8 cellular contexts compared by ENCODE assay signal in the genomic region with DNA sequence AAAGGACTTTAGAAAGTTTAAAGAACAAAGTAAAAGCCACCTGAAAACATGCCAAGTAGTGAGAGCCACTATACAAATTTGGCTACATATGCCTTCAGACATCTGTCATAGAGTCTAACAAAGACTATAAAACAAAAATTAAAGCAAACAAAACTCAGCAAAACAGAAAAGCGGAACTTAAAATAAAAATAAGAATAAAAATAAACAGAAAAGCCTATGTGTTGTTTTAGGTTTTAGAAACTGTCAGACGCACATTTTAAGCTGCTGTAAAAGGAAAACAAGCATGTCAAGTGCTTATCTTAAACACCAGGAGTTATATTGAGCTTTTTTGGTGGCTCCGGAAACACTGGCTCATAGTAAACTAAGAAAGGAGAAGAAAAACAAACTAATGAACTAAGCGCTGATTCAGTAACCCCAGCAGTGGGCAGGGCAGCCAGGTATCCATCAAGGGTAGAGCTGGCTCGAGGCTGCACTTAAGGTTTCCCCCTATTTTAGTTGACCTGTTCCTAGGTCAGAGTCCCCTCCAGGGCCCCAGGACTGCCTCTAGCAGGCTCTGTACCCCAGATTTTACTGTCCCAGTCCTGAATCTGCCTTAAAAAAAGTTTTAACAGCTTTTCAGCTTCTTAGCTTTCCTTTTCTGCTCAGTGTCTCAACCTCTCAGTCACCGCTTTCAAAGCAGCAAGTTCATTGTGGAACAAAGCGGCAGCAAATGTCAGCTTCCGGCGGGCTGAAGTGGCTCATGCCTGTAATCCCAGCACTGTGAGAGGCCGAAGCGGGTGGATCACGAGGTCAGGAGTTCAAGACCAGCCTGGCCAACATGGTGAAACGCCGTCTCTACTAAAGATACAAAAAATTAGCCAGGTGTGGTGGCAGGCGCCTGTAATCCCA. TPM values are rescaled to one million over a fixed set of nuclear protein-coding genes. Genes with fewer than 3 reads are reported as not detected.
A peak's percentile ranks its signal among the peaks of the same experiment; 100 is the strongest.
DNase-seq lines count a peak whose midpoint lies in the region; ATAC-seq, FAIRE-seq and TF ChIP-seq lines count a peak whose summit lies in the region.

No MANE protein-coding gene starts in this region.

- peaks cover 11 to 12% of the 10 kb centered on the region in 2 experiments for H3K4me1 ChIP-seq in K562 (replicated peaks in 1 of 2; ENCODE audit: control insufficient read depth in 2 of 2, insufficient read depth in 2 of 2, low read length in 2 of 2)
- H3K4me1 ChIP-seq in osteoblast (ENCODE audit: insufficient read depth, low read length): peaks cover 9% of the 10 kb centered on the region

- H3K36me3 ChIP-seq in K562 (ENCODE audit: control insufficient read depth, insufficient read depth, low read length): no peaks in the 10 kb centered on the region; the same call in 1 of the 3 replicates
- peaks cover 5% of the 10 kb centered on the region for H3K36me3 ChIP-seq in osteoblast (ENCODE audit: insufficient read depth, low read length)

- BruUV-seq in K562 (replicated peaks; lab: Mats Ljungman, UMichigan): TSS peak; percentile 68

- H3K9me3 ChIP-seq in K562 (replicated peaks; ENCODE audit: control insufficient read depth, insufficient read depth, low read depth, low read length): no peaks in the 10 kb centered on the region; the same call in 1 of the 2 replicates
- H3K9me3 ChIP-seq in osteoblast (ENCODE audit: low read depth, low read length): no peaks in the 10 kb centered on the region

- H3K79me2 ChIP-seq in K562 (ENCODE audit: control insufficient read depth, insufficient read depth, low read length) (no peaks in the 10 kb centered on the region), osteoblast (ENCODE audit: insufficient read depth, low read length) (no peaks in the 10 kb centered on the region)

- peak; percentile 3; the same call in 1 of the 2 replicates for TF ChIP-seq POLR2A in K562 (conservative IDR thresholded peaks at IDR 0.05)

- H3K4me3 ChIP-seq in K562 (peak overlapping the region; percentile 17), osteoblast (ENCODE audit: insufficient read depth, low read length) (peak overlapping the region; percentile 36)

- POLR2A ChIA-PET in RWPE1 (lab: Yijun Ruan, JAX; ENCODE audit: low non-redundant PET) (interaction anchor here (0.6 kb wide), 1 partner anchor 15 kb away, joined by 3 read pairs; no protein-coding TSS in a partner anchor), K562 (lab: Yijun Ruan, JAX) (interaction anchor here (0.6 to 2.8 kb wide), 12 partner anchors 9 to 222 kb away, joined by 3 to 20 read pairs (median 6); a partner anchor contains a TSS)

- FAIRE-seq in K562 (lab: Jason Lieb, UNC): peak; percentile 80

- DNase-seq in RWPE1 (ENCODE audit: low spot score) (no peak), K562 (ENCODE audit: extremely low read depth in 1 of 4, low spot score in 3 of 4) (peak; percentile 36 to 84 (median 55)), osteoblast (ENCODE audit: insufficient read length, low spot score, missing footprints) (peak; percentile 42), T1000 (lab: John Stamatoyannopoulos, UW) (no peak), NK-92 (lab: John Stamatoyannopoulos, UW; ENCODE audit: unreplicated experiment) (no peak), putamen (ENCODE audit: low spot score) (no peak)

- H3K4me2 ChIP-seq in K562 (ENCODE audit: insufficient read depth, low read length) (peak overlapping the region; percentile 66), osteoblast (ENCODE audit: insufficient read depth, low read length) (peak overlapping the region; percentile 57)

- peak; percentile 73 for TF ChIP-seq EP300 in K562 (IDR thresholded peaks at IDR 0.05; ENCODE audit: low read length)

- CTCF ChIA-PET in RWPE1 (lab: Yijun Ruan, JAX): interaction anchor here (0.6 kb wide), 2 partner anchors 356 to 412 kb away, joined by 3 read pairs; no protein-coding TSS in a partner anchor
- CTCF ChIA-PET in K562 (lab: Yijun Ruan, JAX; ENCODE audit: low intra/inter-chr PET ratio): interaction anchor here (0.7 kb wide), 1 partner anchor 94 kb away, joined by 5 read pairs; no protein-coding TSS in a partner anchor

- WGBS in K562 (ENCODE audit: insufficient coverage, low coverage, missing lambda C conversion rate): 18% methylated on average over 15 of the region's 15 CpGs

- TF ChIP-seq RAD21 in K562 (CRISPR knock-in tag; conservative IDR thresholded peaks at IDR 0.05 in 1 of 2, IDR thresholded peaks at IDR 0.05 in 1 of 2): peak in 1 of 2 experiments; percentile 14; a peak in 1 of 4 replicates

- peak overlapping the region; percentile 65 to 82 for H3K9ac ChIP-seq in K562 (ENCODE audit: insufficient read depth in 1 of 2, low read depth in 2 of 2, low read length in 2 of 2)

- H2AFZ ChIP-seq in K562 (ENCODE audit: low read depth, low read length): peak overlapping the region; percentile 91
- H2AFZ ChIP-seq in osteoblast (ENCODE audit: low read length): peak overlapping the region; percentile 75

- ATAC-seq in GM18508 (IDR thresholded peaks at IDR 0.05; ENCODE audit: insufficient read depth, unreplicated experiment) (peak; percentile 51), HG02623 (IDR thresholded peaks at IDR 0.05; ENCODE audit: unreplicated experiment) (peak; percentile 65), K562 (peak; percentile 92)

- H3K27ac ChIP-seq in RWPE1: peak overlapping the region; percentile 44
- peak overlapping the region; percentile 77 for H3K27ac ChIP-seq in K562 (ENCODE audit: extremely low read depth, low read depth, low read length)
- H3K27ac ChIP-seq in osteoblast (ENCODE audit: low read depth, low read length): peak overlapping the region; percentile 47

- H3K9me1 ChIP-seq in K562 (ENCODE audit: control insufficient read depth, insufficient read depth, low read length): no peaks in the 10 kb centered on the region

- no peaks in the 10 kb centered on the region for H4K20me1 ChIP-seq in K562 (replicated peaks; ENCODE audit: control insufficient read depth, insufficient read depth, low read length)
- H4K20me1 ChIP-seq in osteoblast (ENCODE audit: insufficient read depth, low read length): no peaks in the 10 kb centered on the region

- in situ Hi-C loops in K562 (cut with MboI): no loop called here

- intact Hi-C loops in K562 (cut with micrococcal nuclease): no loop called here

- no peaks in the 10 kb centered on the region for H3K27me3 ChIP-seq in K562 (ENCODE audit: control insufficient read depth in 2 of 2, insufficient read depth in 2 of 2, low read length in 2 of 2)
- H3K27me3 ChIP-seq in osteoblast (ENCODE audit: insufficient read depth, low read length): no peaks in the 10 kb centered on the region

- no peak for TF ChIP-seq CTCF in RWPE1 (conservative IDR thresholded peaks at IDR 0.05; ENCODE audit: low read depth)
- 0 out of 6 replicates have a peak, but pooled peaks of 1 of the 3 experiments have one; percentile 1 for TF ChIP-seq CTCF in K562 (IDR thresholded peaks at IDR 0.05 in 2 of 3, conservative IDR thresholded peaks at IDR 0.05 in 1 of 3; ENCODE audit: insufficient read depth in 2 of 3, low read depth in 1 of 3, low read length in 3 of 3)
- no peak for TF ChIP-seq CTCF in osteoblast (IDR thresholded peaks at IDR 0.05; ENCODE audit: extremely low read depth, low read depth, low read length)

RNA-seq across cellular contexts. Expression of a gene that starts 15.3 kb away (rescaled TPM):
- 65.5 and 73.0 TPM in 2 replicates for total RNA-seq in K562 (2011; cell fraction: chromatin; rRNA removed; ENCODE audit: low replicate concordance)
- 31.1 and 40.4 TPM in 2 replicates for total RNA-seq in K562 (2011; cell fraction: nucleolus; rRNA removed)
- 34.7 and 39.7 TPM in 2 replicates for total RNA-seq in K562 (2011; cell fraction: nucleoplasm; rRNA removed)
- total RNA-seq in K562 (2014; rRNA removed) (25.3 and 35.3 TPM in 2 replicates), K562 (2014; rRNA removed; fragmentation: Illumina TruSeq; extraction: Trizol) (38.6 and 41.6 TPM in 2 replicates), K562 (2015; rRNA removed; fragmentation: Illumina TruSeq; extraction: Trizol) (35.5 and 39.9 TPM in 2 replicates), K562 (2021) (37.1 and 42.1 TPM in 2 replicates), osteoblast (22.8 and 26.2 TPM in 2 replicates)
- polyA plus RNA-seq in K562 (2011; rRNA removed) (20.3 and 40.1 TPM in 2 replicates), K562 (2014; fragmentation: Illumina TruSeq; extraction: Trizol) (39.0 and 42.4 TPM in 2 replicates), K562 (2014; fragmentation: Nextera tagmentation; extraction: Ambion mirVana) (10 to 100 TPM in 1 of 2 experiments, 1 to 10 TPM in 1; 7.5 to 10.5 TPM), K562 (2014; rRNA removed) (31.9 and 32.0 TPM in 2 replicates)
- polyA plus RNA-seq in K562 (2011; cell fraction: cytosol; rRNA removed): 23.3 and 34.9 TPM in 2 replicates
- 66.0 and 76.2 TPM in 2 replicates for polyA plus RNA-seq in K562 (2011; cell fraction: nucleus; rRNA removed)
- 32.4 and 38.8 TPM in 2 replicates for polyA plus RNA-seq in K562 (2012)
- polyA minus RNA-seq in K562 (2011; rRNA and poly(A)+ RNA removed): 16.4 and 22.5 TPM in 2 replicates
- polyA minus RNA-seq in K562 (2011; cell fraction: cytosol; rRNA and poly(A)+ RNA removed): 16.3 and 19.6 TPM in 2 replicates
- 17.0 and 21.2 TPM in 2 replicates for polyA minus RNA-seq in K562 (2011; cell fraction: nucleus; rRNA and poly(A)+ RNA removed)

RNA-seq across cellular contexts. Expression of a gene that starts 34.9 kb away (rescaled TPM):
- total RNA-seq in K562 (2011; cell fraction: chromatin; rRNA removed; ENCODE audit: low replicate concordance): 90.6 and 225 TPM in 2 replicates
- 55.7 and 61.2 TPM in 2 replicates for total RNA-seq in K562 (2011; cell fraction: nucleolus; rRNA removed)
- 83.1 and 87.0 TPM in 2 replicates for total RNA-seq in K562 (2011; cell fraction: nucleoplasm; rRNA removed)
- 52.1 and 63.1 TPM in 2 replicates for total RNA-seq in K562 (2014; rRNA removed)
- 85.2 and 99.9 TPM in 2 replicates for total RNA-seq in K562 (2014; rRNA removed; fragmentation: Illumina TruSeq; extraction: Trizol)
- 72.2 and 73.3 TPM in 2 replicates for total RNA-seq in K562 (2015; rRNA removed; fragmentation: Illumina TruSeq; extraction: Trizol)
- 61.2 and 62.9 TPM in 2 replicates for total RNA-seq in K562 (2021)
- 85.1 and 89.5 TPM in 2 replicates for polyA plus RNA-seq in K562 (2011; rRNA removed)
- 26.9 and 30.9 TPM in 2 replicates for polyA plus RNA-seq in K562 (2011; cell fraction: cytosol; rRNA removed)
- 50.2 and 79.8 TPM in 2 replicates for polyA plus RNA-seq in K562 (2011; cell fraction: nucleus; rRNA removed)
- 67.3 and 78.4 TPM in 2 replicates for polyA plus RNA-seq in K562 (2012)
- polyA plus RNA-seq in K562 (2014; fragmentation: Illumina TruSeq; extraction: Trizol): 71.4 and 80.5 TPM in 2 replicates
- polyA plus RNA-seq in K562 (2014; fragmentation: Nextera tagmentation; extraction: Ambion mirVana): 10 to 100 TPM; 21.4 to 39.4 TPM
- 53.9 and 57.4 TPM in 2 replicates for polyA plus RNA-seq in K562 (2014; rRNA removed)
- polyA minus RNA-seq in K562 (2011; rRNA and poly(A)+ RNA removed): 109 and 130 TPM in 2 replicates
- 68.5 and 72.1 TPM in 2 replicates for polyA minus RNA-seq in K562 (2011; cell fraction: cytosol; rRNA and poly(A)+ RNA removed)
- 33.3 and 66.6 TPM in 2 replicates for polyA minus RNA-seq in K562 (2011; cell fraction: nucleus; rRNA and poly(A)+ RNA removed)
- total RNA-seq in osteoblast: 98.1 and 110 TPM in 2 replicates

Comparison
In these comparisons a context has a peak if more than half of its experiments do, and no peak if none do; other contexts are left out.
1. DNase-seq: peak in K562 (4 of 4) and osteoblast (single experiment); none in RWPE1 (single experiment), T1000 (single experiment), NK-92 (single experiment) and putamen (single experiment).
2. Peak in every context shown above with its lines, with median percentiles within 50 percentile points of each other: ATAC-seq and H3K27ac ChIP-seq.